20 cellular contexts compared by ENCODE assay signal in the genomic region with DNA sequence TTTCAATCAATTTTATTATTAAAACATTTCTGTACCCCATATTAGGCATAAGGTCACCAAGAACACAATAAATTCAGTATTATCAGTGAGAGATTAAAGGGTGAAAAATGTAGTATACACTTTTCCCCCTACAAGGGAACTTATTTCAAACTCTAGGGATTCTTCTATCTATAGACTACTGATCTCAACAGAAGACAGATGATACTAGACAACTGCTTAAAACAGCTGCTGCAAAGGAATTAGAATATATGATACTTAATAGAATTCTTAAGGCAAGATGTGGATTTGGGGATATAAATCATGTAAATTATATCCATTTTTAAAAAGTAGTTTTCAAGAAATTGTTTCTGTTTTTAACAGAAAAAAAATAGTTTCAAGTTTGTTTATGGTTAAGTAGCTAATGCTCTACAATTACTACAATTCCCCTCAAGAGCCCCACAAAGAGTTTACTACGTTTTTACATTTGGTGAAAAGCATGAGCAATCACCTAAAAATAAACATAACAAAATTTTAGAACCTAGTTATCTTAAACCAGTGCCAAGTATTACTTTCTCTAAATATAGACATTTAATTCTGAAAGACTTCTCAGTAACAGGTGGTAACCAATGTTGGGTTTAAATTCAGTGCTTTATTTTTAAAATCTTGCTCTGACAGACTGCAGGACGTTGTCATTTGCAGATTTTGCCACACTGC.
"Had no signal": no experiment of that assay in that cellular context is flagged by ENCODE, and none has a peak within 500 bp of the region (broad histone marks: within the 10 kb centered on the region; RNA-seq: fewer than 3 reads in every experiment).

No MANE protein-coding gene starts in this region.

- H3K27ac ChIP-seq: breast epithelium, foreskin keratinocyte, heart left ventricle, sigmoid colon, stomach, thyroid gland, upper lobe of left lung, vagina had no signal

- ATAC-seq: activated CD8-positive, alpha-beta T cell treated with anti-CD3 and anti-CD28 coated beads for 36 hours; activated naive CD8-positive, alpha-beta T cell treated with anti-CD3 and anti-CD28 coated beads, Interleukin-2, amount 50 U/mL, for 24 hours; activated T-cell treated with anti-CD3 and anti-CD28 coated beads, Interleukin-2, amount 50 U/mL, for 4 hours; foreskin keratinocyte; heart left ventricle; natural killer cell; stimulated activated naive B cell treated with anti-CD40 and anti-IgM and Interleukin-4, amounts not matched to agents 10 μg/mL and 1 μg/mL and 100 μg/mL, for 72 hours had no signal

- DNase-seq: activated B cell treated with CpG ODN at 0.5 μM for 24 hours; activated CD4-positive, alpha-beta T cell treated with anti-CD3 and anti-CD28 coated beads, Interleukin-2, amount 50 U/mL, for 1 hour; activated CD8-positive, alpha-beta T cell treated with anti-CD3 and anti-CD28 coated beads for 36 hours; activated naive CD8-positive, alpha-beta T cell treated with anti-CD3 and anti-CD28 coated beads, Interleukin-2, amount 50 U/mL, for 24 hours; activated T-cell treated with anti-CD3 and anti-CD28 coated beads, Interleukin-2, amount 50 U/mL, for 4 hours; amygdala; central memory CD4-positive, alpha-beta T cell; foreskin keratinocyte; heart left ventricle; midbrain; natural killer cell; sigmoid colon; stimulated activated CD4-positive, alpha-beta T cell treated with anti-CD3 and anti-CD28 coated beads, Interleukin-15, amount 100 ng/mL, for 24 hours; stimulated activated CD4-positive, alpha-beta T cell treated with anti-CD3 and anti-CD28 coated beads, Interleukin-2, amount 100 ng/mL, for 24 hours; stimulated activated naive B cell treated with anti-CD40 and anti-IgM and Interleukin-4, amounts not matched to agents 10 μg/mL and 1 μg/mL and 100 μg/mL, for 72 hours; stomach; thyroid gland; upper lobe of left lung had no signal

- H3K9me3 ChIP-seq: breast epithelium, heart left ventricle, sigmoid colon, stomach, thyroid gland, upper lobe of left lung, vagina had no signal

- H3K36me3 ChIP-seq: breast epithelium, heart left ventricle, sigmoid colon, stomach, thyroid gland, upper lobe of left lung, vagina had no signal

- H3K27me3 ChIP-seq: breast epithelium, foreskin keratinocyte, heart left ventricle, sigmoid colon, stomach, thyroid gland, upper lobe of left lung, vagina had no signal

- H3K4me1 ChIP-seq: sigmoid colon had no signal

- H3K4me3 ChIP-seq: breast epithelium, heart left ventricle, sigmoid colon, stomach, thyroid gland, upper lobe of left lung, vagina had no signal
